ENCODE assay signal across 15 cellular contexts in the genomic region with DNA sequence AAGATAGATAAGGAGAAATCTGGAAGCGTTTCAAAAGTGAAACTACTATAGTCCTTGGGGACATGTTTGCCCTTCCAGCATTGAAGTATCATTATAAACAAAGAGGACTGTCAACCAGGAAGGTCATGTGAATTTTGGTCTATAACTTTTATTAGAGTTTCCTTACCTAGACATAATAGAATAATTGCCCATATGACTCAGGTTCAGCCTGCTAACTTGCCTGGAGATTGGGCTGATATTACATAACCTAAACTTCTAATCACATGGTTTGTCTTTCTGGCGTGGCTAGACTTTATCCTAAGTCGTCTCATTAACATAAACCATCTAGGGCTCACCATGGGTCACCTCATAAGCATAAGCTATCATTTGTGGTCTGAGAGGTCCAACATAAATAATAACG.
"Had no signal": no experiment of that assay in that cellular context is flagged by ENCODE, and none has a peak within 500 bp of the region (broad histone marks: within the 10 kb centered on the region; RNA-seq: fewer than 3 reads in every experiment).

No MANE protein-coding gene starts in this region.

- H3K4me3 ChIP-seq: sigmoid colon had no signal

- H3K4me1 Mint-ChIP-seq: activated naive CD8-positive, alpha-beta T cell treated with anti-CD3 and anti-CD28 coated beads, Interleukin-2, amount 50 U/mL, for 24 hours; central memory CD8-positive, alpha-beta T cell; nephron progenitor cell had no signal

- H3K27ac ChIP-seq: epithelial cell of prostate, sigmoid colon, VCaP had no signal

- H3K4me1 ChIP-seq: sigmoid colon had no signal

- DNase-seq: activated CD8-positive, alpha-beta memory T cell treated with anti-CD3 and anti-CD28 coated beads, Interleukin-2, amount 50 U/mL, for 48 hours; activated CD8-positive, alpha-beta T cell treated with anti-CD3 and anti-CD28 coated beads, Interleukin-2, amount 10 ng/mL, durations not matched to agents 7 days and 5 days; activated naive CD8-positive, alpha-beta T cell treated with anti-CD3 and anti-CD28 coated beads, Interleukin-2, amount 50 U/mL, for 24 hours; cortex of kidney; effector CD8-positive, alpha-beta T cell; left ventricle myocardium superior; mesendoderm; nephron progenitor cell; sigmoid colon; stimulated activated naive CD4-positive, alpha-beta T cell treated with Interleukin-2 at 50 U/mL for 16 hours; T-helper 9 cell; trophoblast cell had no signal

- H3K27ac Mint-ChIP-seq: activated CD8-positive, alpha-beta T cell treated with anti-CD3 and anti-CD28 coated beads, Interleukin-2, amount 10 ng/mL, durations not matched to agents 7 days and 5 days; activated naive CD8-positive, alpha-beta T cell treated with anti-CD3 and anti-CD28 coated beads, Interleukin-2, amount 50 U/mL, for 24 hours; nephron progenitor cell had no signal

- H3K27me3 ChIP-seq: sigmoid colon had no signal

- H3K4me3 Mint-ChIP-seq: activated CD8-positive, alpha-beta T cell treated with anti-CD3 and anti-CD28 coated beads, Interleukin-2, amount 10 ng/mL, durations not matched to agents 7 days and 5 days; activated naive CD8-positive, alpha-beta T cell treated with anti-CD3 and anti-CD28 coated beads, Interleukin-2, amount 50 U/mL, for 24 hours; central memory CD8-positive, alpha-beta T cell; nephron progenitor cell had no signal

- H3K27me3 Mint-ChIP-seq: activated naive CD8-positive, alpha-beta T cell treated with anti-CD3 and anti-CD28 coated beads, Interleukin-2, amount 50 U/mL, for 24 hours; central memory CD8-positive, alpha-beta T cell had no signal

- H3K36me3 ChIP-seq: sigmoid colon had no signal

- H3K9me3 Mint-ChIP-seq: activated naive CD8-positive, alpha-beta T cell treated with anti-CD3 and anti-CD28 coated beads, Interleukin-2, amount 50 U/mL, for 24 hours; nephron progenitor cell had no signal
